Comparison of ENCODE assay signal across 1 cellular context in the genomic region with DNA sequence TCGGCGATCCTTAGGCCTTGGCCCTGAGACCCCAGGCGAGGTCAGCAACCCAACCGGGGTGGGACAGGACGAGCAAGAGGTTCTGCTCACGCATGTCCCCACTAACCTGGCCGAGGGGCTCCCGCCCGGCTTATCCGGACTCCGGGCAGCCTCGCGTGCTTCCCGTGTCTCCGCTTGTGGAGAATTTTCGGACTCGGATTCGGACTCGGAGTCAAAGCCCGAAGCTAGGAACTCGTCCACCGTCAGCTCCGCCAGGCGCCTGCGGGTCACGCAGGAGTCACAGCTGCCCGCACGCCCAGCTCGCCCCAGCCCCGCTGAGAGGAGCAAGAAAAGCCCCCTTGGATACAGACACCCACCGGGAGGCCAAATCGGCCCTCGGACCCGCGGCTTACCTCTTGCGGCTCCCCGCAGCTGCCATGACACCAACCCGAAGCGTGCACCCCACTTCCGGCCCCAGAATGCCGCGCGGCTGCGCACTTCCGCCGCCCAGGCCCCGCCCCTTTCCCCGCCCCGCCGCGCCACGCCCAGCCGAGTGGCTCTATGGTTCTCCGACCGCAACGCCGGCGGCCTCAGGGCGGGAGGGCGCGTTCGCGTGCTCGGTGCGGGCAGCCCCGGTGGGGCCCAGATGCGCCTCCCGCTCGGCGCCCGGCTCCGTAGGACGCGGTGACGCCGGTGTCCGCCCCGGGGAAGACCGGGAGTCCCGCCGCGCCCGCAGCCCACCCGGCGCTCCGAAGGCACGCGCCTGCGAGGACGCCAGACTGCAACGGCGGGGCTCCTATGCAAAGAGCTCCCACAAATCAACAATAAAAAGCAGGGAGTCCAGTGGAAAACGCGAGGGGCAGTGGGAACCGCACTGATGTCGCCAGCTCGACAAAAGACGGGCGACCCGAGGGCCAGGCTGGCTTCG.
TF ChIP-seq lines count a peak whose summit lies in the region.

A gene (minus strand): TSS at position 434 of the 907 bp plus-strand sequence. CDS start 16 bp downstream, at position 418.

TF ChIP-seq in HepG2, 621 proteins besides CTCF, POLR2A, EP300 and RAD21 (continued from another document and continues in another):
- TF ChIP-seq, protein P1, sequence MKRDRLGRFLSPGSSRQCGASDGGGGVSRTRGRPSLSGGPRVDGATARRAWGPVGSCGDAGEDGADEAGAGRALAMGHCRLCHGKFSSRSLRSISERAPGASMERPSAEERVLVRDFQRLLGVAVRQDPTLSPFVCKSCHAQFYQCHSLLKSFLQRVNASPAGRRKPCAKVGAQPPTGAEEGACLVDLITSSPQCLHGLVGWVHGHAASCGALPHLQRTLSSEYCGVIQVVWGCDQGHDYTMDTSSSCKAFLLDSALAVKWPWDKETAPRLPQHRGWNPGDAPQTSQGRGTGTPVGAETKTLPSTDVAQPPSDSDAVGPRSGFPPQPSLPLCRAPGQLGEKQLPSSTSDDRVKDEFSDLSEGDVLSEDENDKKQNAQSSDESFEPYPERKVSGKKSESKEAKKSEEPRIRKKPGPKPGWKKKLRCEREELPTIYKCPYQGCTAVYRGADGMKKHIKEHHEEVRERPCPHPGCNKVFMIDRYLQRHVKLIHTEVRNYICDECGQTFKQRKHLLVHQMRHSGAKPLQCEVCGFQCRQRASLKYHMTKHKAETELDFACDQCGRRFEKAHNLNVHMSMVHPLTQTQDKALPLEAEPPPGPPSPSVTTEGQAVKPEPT (CRISPR knock-in tag; IDR thresholded peaks at IDR 0.05; ENCODE audit: low read depth), result no peak
- TF ChIP-seq MYNN (CRISPR knock-in tag; IDR thresholded peaks at IDR 0.05; ENCODE audit: low read depth) (no peak), CHD2 (IDR thresholded peaks at IDR 0.05; ENCODE audit: low read depth, low read length) (no peak), PITX1 (CRISPR knock-in tag; IDR thresholded peaks at IDR 0.05) (peak; percentile 43; the same call in 1 of the 2 replicates), REPIN1 (CRISPR knock-in tag; IDR thresholded peaks at IDR 0.05; ENCODE audit: borderline replicate concordance, low read depth) (no peak), PTBP1 (IDR thresholded peaks at IDR 0.05; ENCODE audit: low read depth, low read length, poor library complexity, severe bottlenecking) (no peak), RBM22 (optimal IDR thresholded peaks at IDR 0.05; ENCODE audit: low read length) (no peak), RORA (CRISPR knock-in tag; IDR thresholded peaks at IDR 0.05) (no peak), ZNF644 (CRISPR knock-in tag; IDR thresholded peaks at IDR 0.05; ENCODE audit: low read depth) (no peak), NR2F1 (CRISPR knock-in tag; IDR thresholded peaks at IDR 0.05) (no peak; a peak in 1 of 4 replicates), WIZ (CRISPR knock-in tag; IDR thresholded peaks at IDR 0.05) (no peak), TEAD2 (CRISPR knock-in tag; IDR thresholded peaks at IDR 0.05) (no peak), DR1 (CRISPR knock-in tag; IDR thresholded peaks at IDR 0.05) (peak; percentile 20; the same call in 1 of the 2 replicates), TGIF2 (CRISPR knock-in tag; IDR thresholded peaks at IDR 0.05) (0 out of 2 replicates have a peak, but pooled peaks have one; percentile 20), GLI4 (CRISPR knock-in tag; IDR thresholded peaks at IDR 0.05; ENCODE audit: borderline replicate concordance) (no peak), ZNF225 (CRISPR knock-in tag; IDR thresholded peaks at IDR 0.05) (peak; percentile 34; the same call in 1 of the 2 replicates), ATRX (CRISPR knock-in tag; IDR thresholded peaks at IDR 0.05; ENCODE audit: borderline replicate concordance) (no peak), ARID2 (CRISPR knock-in tag; IDR thresholded peaks at IDR 0.05; ENCODE audit: borderline replicate concordance) (no peak), GATA4 (IDR thresholded peaks at IDR 0.05; ENCODE audit: borderline replicate concordance, low read depth) (no peak), ZMAT3 (CRISPR knock-in tag; conservative IDR thresholded peaks at IDR 0.05) (no peak), PHF5A (CRISPR knock-in tag; IDR thresholded peaks at IDR 0.05; ENCODE audit: low read depth, unreplicated experiment) (no peak), ZNF841 (CRISPR knock-in tag; IDR thresholded peaks at IDR 0.05; ENCODE audit: borderline replicate concordance) (no peak), MAFG (CRISPR knock-in tag; IDR thresholded peaks at IDR 0.05) (no peak), CHD4 (IDR thresholded peaks at IDR 0.05; ENCODE audit: borderline replicate concordance, low read length) (no peak), ZNF441 (CRISPR knock-in tag; IDR thresholded peaks at IDR 0.05; ENCODE audit: borderline replicate concordance) (peak; percentile 53; the same call in 1 of the 2 replicates), ZNF17 (CRISPR knock-in tag; IDR thresholded peaks at IDR 0.05) (no peak), ATAD3A (CRISPR knock-in tag; IDR thresholded peaks at IDR 0.05) (no peak), FOXP1 (IDR thresholded peaks at IDR 0.05) (no peak), FOXP1 (CRISPR knock-in tag; IDR thresholded peaks at IDR 0.05) (no peak), ZNF547 (CRISPR knock-in tag; IDR thresholded peaks at IDR 0.05) (no peak; the same call in 1 of the 2 replicates), ZNF83 (CRISPR knock-in tag; IDR thresholded peaks at IDR 0.05; ENCODE audit: borderline replicate concordance) (no peak), DMAP1 (CRISPR knock-in tag; IDR thresholded peaks at IDR 0.05) (peak; percentile 54; the same call in 1 of the 2 replicates), ZNF282 (IDR thresholded peaks at IDR 0.05; ENCODE audit: partially characterized antibody) (no peak), ZNF891 (CRISPR knock-in tag; IDR thresholded peaks at IDR 0.05) (no peak), DPF2 (CRISPR knock-in tag; IDR thresholded peaks at IDR 0.05; ENCODE audit: borderline replicate concordance, low read depth) (no peak), ZNF337 (CRISPR knock-in tag; IDR thresholded peaks at IDR 0.05; ENCODE audit: borderline replicate concordance, low read depth) (0 out of 2 replicates have a peak, but pooled peaks have one; percentile 58), ZNF775 (CRISPR knock-in tag; IDR thresholded peaks at IDR 0.05; ENCODE audit: borderline replicate concordance) (no peak), ZNF670 (CRISPR knock-in tag; IDR thresholded peaks at IDR 0.05; ENCODE audit: borderline replicate concordance) (no peak), NRL (CRISPR knock-in tag; IDR thresholded peaks at IDR 0.05; ENCODE audit: borderline replicate concordance) (peak; percentile 71; the same call in 1 of the 2 replicates), ZSCAN25 (CRISPR knock-in tag; IDR thresholded peaks at IDR 0.05) (no peak), SCMH1 (CRISPR knock-in tag; IDR thresholded peaks at IDR 0.05; ENCODE audit: borderline replicate concordance) (no peak)
- TF ChIP-seq, protein P2, sequence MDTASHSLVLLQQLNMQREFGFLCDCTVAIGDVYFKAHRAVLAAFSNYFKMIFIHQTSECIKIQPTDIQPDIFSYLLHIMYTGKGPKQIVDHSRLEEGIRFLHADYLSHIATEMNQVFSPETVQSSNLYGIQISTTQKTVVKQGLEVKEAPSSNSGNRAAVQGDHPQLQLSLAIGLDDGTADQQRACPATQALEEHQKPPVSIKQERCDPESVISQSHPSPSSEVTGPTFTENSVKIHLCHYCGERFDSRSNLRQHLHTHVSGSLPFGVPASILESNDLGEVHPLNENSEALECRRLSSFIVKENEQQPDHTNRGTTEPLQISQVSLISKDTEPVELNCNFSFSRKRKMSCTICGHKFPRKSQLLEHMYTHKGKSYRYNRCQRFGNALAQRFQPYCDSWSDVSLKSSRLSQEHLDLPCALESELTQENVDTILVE (CRISPR knock-in tag; IDR thresholded peaks at IDR 0.05), result peak; percentile 40; the same call in 1 of the 2 replicates
- TF ChIP-seq, protein P3, sequence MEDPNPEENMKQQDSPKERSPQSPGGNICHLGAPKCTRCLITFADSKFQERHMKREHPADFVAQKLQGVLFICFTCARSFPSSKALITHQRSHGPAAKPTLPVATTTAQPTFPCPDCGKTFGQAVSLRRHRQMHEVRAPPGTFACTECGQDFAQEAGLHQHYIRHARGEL (CRISPR knock-in tag; IDR thresholded peaks at IDR 0.05), result no peak
- TF ChIP-seq, protein P4, sequence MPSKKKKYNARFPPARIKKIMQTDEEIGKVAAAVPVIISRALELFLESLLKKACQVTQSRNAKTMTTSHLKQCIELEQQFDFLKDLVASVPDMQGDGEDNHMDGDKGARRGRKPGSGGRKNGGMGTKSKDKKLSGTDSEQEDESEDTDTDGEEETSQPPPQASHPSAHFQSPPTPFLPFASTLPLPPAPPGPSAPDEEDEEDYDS (CRISPR knock-in tag; IDR thresholded peaks at IDR 0.05), result no peak
- TF ChIP-seq, protein P5, sequence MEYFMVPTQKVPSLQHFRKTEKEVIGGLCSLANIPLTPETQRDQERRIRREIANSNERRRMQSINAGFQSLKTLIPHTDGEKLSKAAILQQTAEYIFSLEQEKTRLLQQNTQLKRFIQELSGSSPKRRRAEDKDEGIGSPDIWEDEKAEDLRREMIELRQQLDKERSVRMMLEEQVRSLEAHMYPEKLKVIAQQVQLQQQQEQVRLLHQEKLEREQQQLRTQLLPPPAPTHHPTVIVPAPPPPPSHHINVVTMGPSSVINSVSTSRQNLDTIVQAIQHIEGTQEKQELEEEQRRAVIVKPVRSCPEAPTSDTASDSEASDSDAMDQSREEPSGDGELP (IDR thresholded peaks at IDR 0.05; ENCODE audit: borderline replicate concordance, low read depth), result no peak
- TF ChIP-seq, protein P6, sequence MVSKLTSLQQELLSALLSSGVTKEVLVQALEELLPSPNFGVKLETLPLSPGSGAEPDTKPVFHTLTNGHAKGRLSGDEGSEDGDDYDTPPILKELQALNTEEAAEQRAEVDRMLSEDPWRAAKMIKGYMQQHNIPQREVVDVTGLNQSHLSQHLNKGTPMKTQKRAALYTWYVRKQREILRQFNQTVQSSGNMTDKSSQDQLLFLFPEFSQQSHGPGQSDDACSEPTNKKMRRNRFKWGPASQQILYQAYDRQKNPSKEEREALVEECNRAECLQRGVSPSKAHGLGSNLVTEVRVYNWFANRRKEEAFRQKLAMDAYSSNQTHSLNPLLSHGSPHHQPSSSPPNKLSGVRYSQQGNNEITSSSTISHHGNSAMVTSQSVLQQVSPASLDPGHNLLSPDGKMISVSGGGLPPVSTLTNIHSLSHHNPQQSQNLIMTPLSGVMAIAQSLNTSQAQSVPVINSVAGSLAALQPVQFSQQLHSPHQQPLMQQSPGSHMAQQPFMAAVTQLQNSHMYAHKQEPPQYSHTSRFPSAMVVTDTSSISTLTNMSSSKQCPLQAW (CRISPR knock-in tag; IDR thresholded peaks at IDR 0.05), result peak; percentile 65; the same call in 1 of the 2 replicates
- TF ChIP-seq, protein P7, sequence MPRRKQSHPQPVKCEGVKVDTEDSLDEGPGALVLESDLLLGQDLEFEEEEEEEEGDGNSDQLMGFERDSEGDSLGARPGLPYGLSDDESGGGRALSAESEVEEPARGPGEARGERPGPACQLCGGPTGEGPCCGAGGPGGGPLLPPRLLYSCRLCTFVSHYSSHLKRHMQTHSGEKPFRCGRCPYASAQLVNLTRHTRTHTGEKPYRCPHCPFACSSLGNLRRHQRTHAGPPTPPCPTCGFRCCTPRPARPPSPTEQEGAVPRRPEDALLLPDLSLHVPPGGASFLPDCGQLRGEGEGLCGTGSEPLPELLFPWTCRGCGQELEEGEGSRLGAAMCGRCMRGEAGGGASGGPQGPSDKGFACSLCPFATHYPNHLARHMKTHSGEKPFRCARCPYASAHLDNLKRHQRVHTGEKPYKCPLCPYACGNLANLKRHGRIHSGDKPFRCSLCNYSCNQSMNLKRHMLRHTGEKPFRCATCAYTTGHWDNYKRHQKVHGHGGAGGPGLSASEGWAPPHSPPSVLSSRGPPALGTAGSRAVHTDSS (CRISPR knock-in tag; conservative IDR thresholded peaks at IDR 0.05), result no peak
- TF ChIP-seq, protein P8, sequence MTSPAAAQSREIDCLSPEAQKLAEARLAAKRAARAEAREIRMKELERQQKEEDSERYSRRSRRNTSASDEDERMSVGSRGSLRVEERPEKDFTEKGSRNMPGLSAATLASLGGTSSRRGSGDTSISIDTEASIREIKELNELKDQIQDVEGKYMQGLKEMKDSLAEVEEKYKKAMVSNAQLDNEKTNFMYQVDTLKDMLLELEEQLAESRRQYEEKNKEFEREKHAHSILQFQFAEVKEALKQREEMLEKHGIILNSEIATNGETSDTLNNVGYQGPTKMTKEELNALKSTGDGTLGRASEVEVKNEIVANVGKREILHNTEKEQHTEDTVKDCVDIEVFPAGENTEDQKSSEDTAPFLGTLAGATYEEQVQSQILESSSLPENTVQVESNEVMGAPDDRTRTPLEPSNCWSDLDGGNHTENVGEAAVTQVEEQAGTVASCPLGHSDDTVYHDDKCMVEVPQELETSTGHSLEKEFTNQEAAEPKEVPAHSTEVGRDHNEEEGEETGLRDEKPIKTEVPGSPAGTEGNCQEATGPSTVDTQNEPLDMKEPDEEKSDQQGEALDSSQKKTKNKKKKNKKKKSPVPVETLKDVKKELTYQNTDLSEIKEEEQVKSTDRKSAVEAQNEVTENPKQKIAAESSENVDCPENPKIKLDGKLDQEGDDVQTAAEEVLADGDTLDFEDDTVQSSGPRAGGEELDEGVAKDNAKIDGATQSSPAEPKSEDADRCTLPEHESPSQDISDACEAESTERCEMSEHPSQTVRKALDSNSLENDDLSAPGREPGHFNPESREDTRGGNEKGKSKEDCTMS (CRISPR knock-in tag; conservative IDR thresholded peaks at IDR 0.05), result no peak
- TF ChIP-seq, protein P9, sequence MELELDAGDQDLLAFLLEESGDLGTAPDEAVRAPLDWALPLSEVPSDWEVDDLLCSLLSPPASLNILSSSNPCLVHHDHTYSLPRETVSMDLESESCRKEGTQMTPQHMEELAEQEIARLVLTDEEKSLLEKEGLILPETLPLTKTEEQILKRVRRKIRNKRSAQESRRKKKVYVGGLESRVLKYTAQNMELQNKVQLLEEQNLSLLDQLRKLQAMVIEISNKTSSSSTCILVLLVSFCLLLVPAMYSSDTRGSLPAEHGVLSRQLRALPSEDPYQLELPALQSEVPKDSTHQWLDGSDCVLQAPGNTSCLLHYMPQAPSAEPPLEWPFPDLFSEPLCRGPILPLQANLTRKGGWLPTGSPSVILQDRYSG (CRISPR knock-in tag; IDR thresholded peaks at IDR 0.05), result no peak
- TF ChIP-seq, protein P10, sequence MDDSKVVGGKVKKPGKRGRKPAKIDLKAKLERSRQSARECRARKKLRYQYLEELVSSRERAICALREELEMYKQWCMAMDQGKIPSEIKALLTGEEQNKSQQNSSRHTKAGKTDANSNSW (CRISPR knock-in tag; IDR thresholded peaks at IDR 0.05; ENCODE audit: borderline replicate concordance), result no peak
- TF ChIP-seq, protein P11, sequence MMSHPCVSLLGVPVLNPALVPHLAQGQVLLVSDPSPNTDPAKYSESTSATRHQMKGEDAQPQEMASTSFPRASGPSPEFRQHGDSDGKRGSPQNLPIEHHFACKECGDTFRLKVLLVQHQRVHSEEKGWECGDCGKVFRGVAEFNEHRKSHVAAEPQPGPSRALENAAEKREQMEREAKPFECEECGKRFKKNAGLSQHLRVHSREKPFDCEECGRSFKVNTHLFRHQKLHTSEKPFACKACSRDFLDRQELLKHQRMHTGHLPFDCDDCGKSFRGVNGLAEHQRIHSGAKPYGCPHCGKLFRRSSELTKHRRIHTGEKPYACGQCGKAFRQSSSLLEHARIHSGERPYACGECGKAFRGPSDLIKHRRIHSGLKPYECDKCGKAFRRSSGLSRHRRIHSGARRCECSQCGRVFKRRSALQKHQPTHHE (CRISPR knock-in tag; IDR thresholded peaks at IDR 0.05; ENCODE audit: borderline replicate concordance), result no peak
